1 cellular context compared by ENCODE assay signal in the genomic region with DNA sequence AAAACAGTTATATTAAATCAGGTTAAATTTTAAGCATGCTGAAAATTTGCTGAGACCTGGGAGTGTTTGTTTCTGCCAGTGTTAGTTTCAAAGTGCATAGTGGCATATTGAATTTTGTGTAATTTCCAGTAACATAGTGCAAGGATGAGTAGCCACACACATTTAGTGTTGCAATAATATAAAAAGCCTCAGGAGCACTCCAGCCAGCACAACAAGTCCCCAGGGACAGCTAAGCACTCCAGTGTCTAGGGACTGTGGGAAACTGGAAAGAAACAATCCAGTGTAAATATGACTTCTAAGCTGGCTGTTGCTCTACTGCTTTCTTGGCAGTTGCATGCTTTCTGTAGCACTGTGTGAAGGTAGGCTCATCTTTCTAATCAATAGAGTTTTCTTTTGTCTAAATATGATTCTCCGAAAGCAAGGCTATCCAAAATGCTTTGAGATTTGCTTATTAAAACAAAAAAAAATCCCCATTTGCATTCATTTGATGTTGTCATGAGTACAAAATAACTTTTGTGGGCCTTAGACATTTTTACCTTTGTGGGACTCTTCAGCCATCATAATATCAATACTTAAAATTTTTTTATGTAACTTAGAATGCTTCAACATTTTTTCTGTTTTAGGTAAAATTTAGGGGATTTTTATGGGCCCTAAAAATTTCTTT.
TF ChIP-seq lines count a peak whose summit lies in the region.

No MANE protein-coding gene starts in this region.

TF ChIP-seq in IMR-90, 13 proteins besides CTCF, POLR2A, EP300 and RAD21:
- TF ChIP-seq CEBPB (IDR thresholded peaks at IDR 0.05; ENCODE audit: low read depth, low read length) (peak; percentile 46), FOS (IDR thresholded peaks at IDR 0.05; ENCODE audit: low read depth, low read length) (no peak)
